Comparison of ENCODE assay signal across 14 cellular contexts in the genomic region with DNA sequence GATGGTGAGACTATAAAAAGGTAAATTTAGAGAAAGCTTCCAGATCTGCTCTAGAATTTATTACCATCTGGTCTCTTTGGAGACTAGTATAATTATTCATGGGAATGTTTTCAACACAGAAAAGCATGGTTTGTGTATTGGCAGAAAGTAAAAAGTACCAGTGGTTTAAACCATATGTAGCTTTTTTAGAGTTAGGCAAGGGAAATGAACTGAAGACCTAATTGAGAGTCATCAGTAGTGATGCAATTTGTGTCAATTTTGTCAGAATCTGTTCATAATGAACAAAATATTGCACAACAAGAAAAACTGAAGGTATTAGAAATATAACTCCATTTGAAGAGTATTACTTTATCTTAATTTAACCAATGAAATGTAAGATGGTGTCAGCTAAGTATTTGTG.
DNase-seq lines count a peak whose midpoint lies in the region; ATAC-seq and TF ChIP-seq lines count a peak whose summit lies in the region.
"Had no signal": no experiment of that assay in that cellular context is flagged by ENCODE, and none has a peak within 500 bp of the region (broad histone marks: within the 10 kb centered on the region; RNA-seq: fewer than 3 reads in every experiment).

No MANE protein-coding gene starts in this region.

- H3K27me3 ChIP-seq in BJ (ENCODE audit: control insufficient read depth, insufficient read depth, low read length) = no peaks in the 10 kb centered on the region
- H3K27me3 ChIP-seq: ovary had no signal

- H3K36me3 Mint-ChIP-seq in HFFc6 (ENCODE audit: low read depth) (peaks cover 37% of the 10 kb centered on the region), chondrocyte (ENCODE audit: low read depth) (peaks cover 2% of the 10 kb centered on the region)

- H3K4me3 Mint-ChIP-seq in HFFc6 (peak overlapping the region; percentile 42; the same call in 1 of the 2 replicates), chondrocyte (ENCODE audit: unreplicated experiment) (no peak overlapping the region)
- H3K4me3 Mint-ChIP-seq: B cell, T-cell had no signal

- H3K36me3 ChIP-seq in BJ (ENCODE audit: control insufficient read depth, insufficient read depth, low read length) = no peaks in the 10 kb centered on the region
- H3K36me3 ChIP-seq: ovary had no signal

- H3K9me3 Mint-ChIP-seq in HFFc6 (peaks cover 15% of the 10 kb centered on the region), chondrocyte (ENCODE audit: low read depth) (peaks cover 9% of the 10 kb centered on the region)
- H3K9me3 Mint-ChIP-seq: T-cell had no signal

- H3K27me3 Mint-ChIP-seq in HFFc6 (ENCODE audit: insufficient read depth) (no peaks in the 10 kb centered on the region; the same call in 1 of the 2 replicates), chondrocyte (ENCODE audit: low read depth) (no peaks in the 10 kb centered on the region)
- H3K27me3 Mint-ChIP-seq: B cell, T-cell had no signal

- CTCF ChIA-PET in BJ (lab: Yijun Ruan, JAX) = interaction anchor here (0.6 to 1.3 kb wide), 4 partner anchors 15 to 695 kb away, joined by 3 to 4 read pairs (median 3); no protein-coding TSS in a partner anchor

- DNase-seq in BJ (ENCODE audit: low read depth) (peak; percentile 39), HFFc6 (no peak), chondrocyte (ENCODE audit: low spot score) (no peak), middle frontal gyrus (ENCODE audit: extremely low spot score, low spot score) (peak; percentile 33), OCI-M1 (lab: John Stamatoyannopoulos, UW) (no peak), NCI-H82 treated with DMSO at 0.1 percent for 48 hours (lab: John Stamatoyannopoulos, UW; ENCODE audit: unreplicated experiment) (no peak)
- DNase-seq: activated naive CD4-positive, alpha-beta T cell; MM.1S; NCI-H187 treated with DMSO at 0.1 percent for 48 hours; ovary; stimulated activated CD4-positive, alpha-beta T cell treated with anti-CD3 and anti-CD28 coated beads, Interleukin-4, amount 100 ng/mL, for 1 hour; T-cell had no signal

- H3K4me1 Mint-ChIP-seq in HFFc6 (ENCODE audit: low read depth) (peaks cover 57% of the 10 kb centered on the region), chondrocyte (ENCODE audit: low read depth) (peaks cover 36% of the 10 kb centered on the region)

- peak overlapping the region; percentile 73 for H3K27ac Mint-ChIP-seq in HFFc6
- peak overlapping the region; percentile 64 for H3K27ac Mint-ChIP-seq in chondrocyte (ENCODE audit: unreplicated experiment)
- H3K27ac Mint-ChIP-seq: B cell, T-cell had no signal

- ATAC-seq in HG02610 (IDR thresholded peaks at IDR 0.05; ENCODE audit: unreplicated experiment) = no peak
- ATAC-seq: T-cell had no signal

- TF ChIP-seq CTCF in BJ (IDR thresholded peaks at IDR 0.05; ENCODE audit: insufficient read depth, low read depth, low read length) (no peak), HFFc6 (IDR thresholded peaks at IDR 0.05) (no peak), chondrocyte (IDR thresholded peaks at IDR 0.05) (no peak)

- POLR2A ChIA-PET in BJ (lab: Charles Lee) = no interaction called here

- H3K4me3 ChIP-seq in BJ (ENCODE audit: low read depth, low read length) = no peak overlapping the region
- H3K4me3 ChIP-seq: ovary had no signal

Comparison
In these comparisons a context has a peak if more than half of its experiments do, and no peak if none do; other contexts are left out.
1. DNase-seq: peak in BJ (single experiment) and middle frontal gyrus (single experiment); none in HFFc6 (single experiment), chondrocyte (single experiment), OCI-M1 (single experiment) and NCI-H82 treated with DMSO at 0.1 percent for 48 hours (single experiment).